10 cellular contexts compared by ENCODE assay signal in the genomic region with DNA sequence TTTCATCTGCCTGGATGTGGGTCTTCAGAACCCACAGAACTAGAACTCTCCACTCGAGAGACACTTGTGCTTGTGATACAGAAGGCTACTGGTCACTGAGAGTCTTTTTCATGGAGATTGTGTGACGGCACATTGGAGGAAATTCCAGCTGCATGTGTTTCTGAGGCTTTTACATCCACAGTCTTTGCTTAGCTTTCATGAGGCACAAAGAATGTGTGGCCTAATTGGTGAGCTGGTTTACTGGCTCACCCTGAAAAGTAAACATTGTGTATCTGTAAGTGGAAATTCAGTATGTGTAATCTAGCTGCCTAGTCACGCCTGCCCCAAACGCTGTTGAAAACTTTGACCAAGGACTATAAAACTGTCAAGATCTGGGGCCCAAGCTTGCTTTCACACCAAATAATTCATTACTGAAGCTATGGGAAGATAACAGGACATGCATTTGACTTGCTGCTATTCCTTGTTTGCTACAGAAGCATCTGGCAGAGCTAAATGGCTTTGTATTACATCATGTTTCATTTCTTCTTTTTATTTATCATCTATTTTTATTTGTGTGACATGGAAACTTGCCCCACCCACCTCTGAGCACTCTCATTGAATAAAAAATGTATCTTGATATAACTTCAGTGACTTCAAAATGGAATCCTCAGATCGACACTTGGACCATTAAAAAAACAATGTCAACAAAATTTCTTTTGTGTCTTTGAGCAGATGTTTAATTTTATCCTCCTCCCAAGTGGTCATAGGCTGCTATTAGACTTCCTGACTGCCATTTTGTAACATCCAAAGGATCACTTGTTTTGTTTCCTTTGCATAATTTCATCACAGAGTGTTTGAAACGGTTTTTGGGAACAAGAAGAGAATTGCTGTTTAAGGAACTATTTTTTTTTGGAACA.
A peak's percentile ranks its signal among the peaks of the same experiment; 100 is the strongest.
DNase-seq lines count a peak whose midpoint lies in the region; ATAC-seq, FAIRE-seq and TF ChIP-seq lines count a peak whose summit lies in the region.
"Had no signal": no experiment of that assay in that cellular context is flagged by ENCODE, and none has a peak within 500 bp of the region (broad histone marks: within the 10 kb centered on the region; RNA-seq: fewer than 3 reads in every experiment).

No MANE protein-coding gene starts in this region.

- TF ChIP-seq CTCF in endothelial cell of umbilical vein (IDR thresholded peaks at IDR 0.05; ENCODE audit: extremely low read depth in 1 of 2, insufficient read depth in 1 of 2, low read depth in 1 of 2, low read length in 2 of 2), result no peak
- TF ChIP-seq CTCF in pancreas (IDR thresholded peaks at IDR 0.05), result no peak
- no peak for TF ChIP-seq CTCF in CD4-positive, alpha-beta T cell (IDR thresholded peaks at IDR 0.05)
- TF ChIP-seq CTCF in suprapubic skin (IDR thresholded peaks at IDR 0.05), result no peak

- no peak overlapping the region for H3K4me3 ChIP-seq in endothelial cell of umbilical vein (replicated peaks in 1 of 3; ENCODE audit: insufficient read depth in 1 of 3, low read depth in 1 of 3, low read length in 3 of 3)
- H3K4me3 ChIP-seq in pancreas, result no peak overlapping the region
- H3K4me3 ChIP-seq in suprapubic skin, result no peak overlapping the region

- WGBS in pancreas, 2 donors, result 29 to 36% methylated on average over 6 of the region's 6 CpGs
- WGBS in suprapubic skin, result 45% methylated on average over 6 of the region's 6 CpGs

- no peaks in the 10 kb centered on the region for H4K20me1 ChIP-seq in endothelial cell of umbilical vein (replicated peaks; ENCODE audit: control insufficient read depth, extremely low read depth, insufficient read depth, low read length)

- TF ChIP-seq POLR2A in endothelial cell of umbilical vein (IDR thresholded peaks at IDR 0.05; ENCODE audit: low read depth, low read length), result no peak
- no peak for TF ChIP-seq POLR2A in suprapubic skin (IDR thresholded peaks at IDR 0.05)

- H3K9me3 ChIP-seq in endothelial cell of umbilical vein (replicated peaks; ENCODE audit: control insufficient read depth, insufficient read depth, low read length) (no peaks in the 10 kb centered on the region), pancreas (no peaks in the 10 kb centered on the region), suprapubic skin (no peaks in the 10 kb centered on the region)
- H3K9me3 ChIP-seq in CD4-positive, alpha-beta T cell (ENCODE audit: control insufficient read depth, low read length), result no peaks in the 10 kb centered on the region

- intact Hi-C loops in endothelial cell of umbilical vein (cut with micrococcal nuclease), result no loop called here
- intact Hi-C loops in pancreas (cut with DNase I), result no loop called here
- intact Hi-C loops in CD4-positive, alpha-beta T cell (cut with DNase I, micrococcal nuclease), result no loop called here

- H3K27me3 ChIP-seq in endothelial cell of umbilical vein (ENCODE audit: control insufficient read depth in 2 of 2, insufficient read depth in 2 of 2, low read length in 2 of 2) (no peaks in the 10 kb centered on the region), pancreas (no peaks in the 10 kb centered on the region), suprapubic skin (no peaks in the 10 kb centered on the region)
- no peaks in the 10 kb centered on the region for H3K27me3 ChIP-seq in CD4-positive, alpha-beta T cell (ENCODE audit: control insufficient read depth, insufficient read depth, low read length)

- dilution Hi-C loops in endothelial cell of umbilical vein (cut with MboI; ENCODE audit: extremely low pct_ligation_motif_present, low sequenced_read_pairs), result no loop called here

- no peaks in the 10 kb centered on the region for H3K4me1 Mint-ChIP-seq in CD4-positive, alpha-beta T cell (ENCODE audit: low read depth)

- CTCF ChIA-PET in endothelial cell of umbilical vein (lab: Charles Lee), result interaction anchor here (0.7 to 2.0 kb wide), 5 partner anchors 8 to 72 kb away, joined by 3 to 6 read pairs (median 3); no protein-coding TSS in a partner anchor
- CTCF ChIA-PET in CD4-positive, alpha-beta T cell (lab: Charles Lee), result no interaction called here

- H3K4me1 ChIP-seq in endothelial cell of umbilical vein (ENCODE audit: control insufficient read depth, extremely low read depth, insufficient read depth, low read length) (no peaks in the 10 kb centered on the region), pancreas (peaks cover 4 to 31% (median 28%) of the 10 kb centered on the region in 3 donors), suprapubic skin (peaks cover 13% of the 10 kb centered on the region)

- no TSS peak for BruUV-seq in endothelial cell of umbilical vein (replicated peaks; lab: Mats Ljungman, UMichigan)

- peaks cover 4% of the 10 kb centered on the region for H3K9me3 Mint-ChIP-seq in CD4-positive, alpha-beta T cell

- no peaks in the 10 kb centered on the region for H3K79me2 ChIP-seq in endothelial cell of umbilical vein (ENCODE audit: control insufficient read depth, insufficient read depth, low read length)

- H3K36me3 Mint-ChIP-seq in CD4-positive, alpha-beta T cell (ENCODE audit: low read depth), result no peaks in the 10 kb centered on the region

- POLR2A ChIA-PET in endothelial cell of umbilical vein (lab: Charles Lee), result no interaction called here
- POLR2A ChIA-PET in CD4-positive, alpha-beta T cell (lab: Charles Lee), result no interaction called here

- H2AFZ ChIP-seq in endothelial cell of umbilical vein (ENCODE audit: low read depth, low read length), result peak overlapping the region; percentile 37

- H3K27ac ChIP-seq in endothelial cell of umbilical vein (ENCODE audit: insufficient read depth, low read depth, low read length), result no peak overlapping the region
- peak overlapping the region; percentile 35 to 76 (median 57) for H3K27ac ChIP-seq in pancreas
- no peak overlapping the region for H3K27ac ChIP-seq in CD4-positive, alpha-beta T cell (ENCODE audit: low read depth, low read length)
- no peak overlapping the region for H3K27ac ChIP-seq in suprapubic skin

- H3K4me3 Mint-ChIP-seq in CD4-positive, alpha-beta T cell, result no peak overlapping the region

- no peaks in the 10 kb centered on the region for H3K9me1 ChIP-seq in endothelial cell of umbilical vein (replicated peaks; ENCODE audit: control insufficient read depth, extremely low read depth, insufficient read depth, low read length)

- peaks cover 5% of the 10 kb centered on the region for H3K27me3 Mint-ChIP-seq in CD4-positive, alpha-beta T cell

- ATAC-seq in pancreas (peak; percentile 73 to 87 (median 82)), GM18870 (IDR thresholded peaks at IDR 0.05; ENCODE audit: unreplicated experiment) (no peak)
- ATAC-seq in CD4-positive, alpha-beta T cell (ENCODE audit: poor library complexity), result no peak

- peak; percentile 50 for DNase-seq in ELF-1 (ENCODE audit: low read depth, low spot score)
- DNase-seq in NCI-H226, result peak; percentile 35
- peak; percentile 81 for DNase-seq in endothelial cell of umbilical vein (ENCODE audit: low read depth, low spot score)
- peak in 3 of 6 donors; percentile 40 to 62 (median 43) for DNase-seq in pancreas
- DNase-seq in CD4-positive, alpha-beta T cell, result no peak
- DNase-seq in suprapubic skin (ENCODE audit: low spot score in 2 of 2), result no peak
- no peak for DNase-seq in NCI-H2171 treated with DMSO at 0.1 percent for 48 hours (lab: John Stamatoyannopoulos, UW)
- DNase-seq: cortex of kidney, posterior cingulate gyrus had no signal

- TF ChIP-seq EP300 in suprapubic skin (IDR thresholded peaks at IDR 0.05), result no peak

- no peak overlapping the region for H3K27ac Mint-ChIP-seq in CD4-positive, alpha-beta T cell

- H3K9ac ChIP-seq in endothelial cell of umbilical vein (replicated peaks; ENCODE audit: extremely low read depth, insufficient read depth, low read length), result no peak overlapping the region

- FAIRE-seq in endothelial cell of umbilical vein (lab: Jason Lieb, UNC) (peak; percentile 73), pancreas (lab: Jason Lieb, UNC) (peak; percentile 51)

- no peaks in the 10 kb centered on the region for H3K36me3 ChIP-seq in endothelial cell of umbilical vein (ENCODE audit: control insufficient read depth in 2 of 2, extremely low read depth in 1 of 2, insufficient read depth in 2 of 2, low read length in 2 of 2)
- H3K36me3 ChIP-seq in pancreas, result no peaks in the 10 kb centered on the region
- no peaks in the 10 kb centered on the region for H3K36me3 ChIP-seq in suprapubic skin

- H3K4me2 ChIP-seq in endothelial cell of umbilical vein (ENCODE audit: insufficient read depth, low read length), result no peak overlapping the region

TF ChIP-seq in endothelial cell of umbilical vein, 7 proteins besides CTCF, POLR2A, EP300 and RAD21:
- no peak for TF ChIP-seq FOS (IDR thresholded peaks at IDR 0.05; ENCODE audit: borderline replicate concordance, insufficient read depth, low read length)
- TF ChIP-seq, protein P1, sequence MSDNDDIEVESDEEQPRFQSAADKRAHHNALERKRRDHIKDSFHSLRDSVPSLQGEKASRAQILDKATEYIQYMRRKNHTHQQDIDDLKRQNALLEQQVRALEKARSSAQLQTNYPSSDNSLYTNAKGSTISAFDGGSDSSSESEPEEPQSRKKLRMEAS (IDR thresholded peaks at IDR 0.05; ENCODE audit: insufficient read depth, insufficient read length), result no peak
- TF ChIP-seq GATA2 (IDR thresholded peaks at IDR 0.05; ENCODE audit: insufficient read depth, insufficient read length, low read depth, low read length), result no peak
- no peak for TF ChIP-seq POLR2AphosphoS5 (IDR thresholded peaks at IDR 0.05; ENCODE audit: insufficient read depth, low read depth, low read length)
- no peak for TF ChIP-seq MYC (IDR thresholded peaks at IDR 0.05; ENCODE audit: low read depth, low read length)
- no peak for TF ChIP-seq EZH2 (IDR thresholded peaks at IDR 0.05; ENCODE audit: borderline replicate concordance, low read depth, low read length, severe bottlenecking)
- no peak for TF ChIP-seq JUN (IDR thresholded peaks at IDR 0.05; ENCODE audit: borderline replicate concordance, insufficient read depth, insufficient read length, low read depth)

Comparison
In these comparisons a context has a peak if more than half of its experiments do, and no peak if none do; other contexts are left out.
1. DNase-seq: peak in ELF-1 (single experiment), NCI-H226 (single experiment) and endothelial cell of umbilical vein (single experiment); none in CD4-positive, alpha-beta T cell (0 of 10), suprapubic skin (0 of 2) and NCI-H2171 treated with DMSO at 0.1 percent for 48 hours (single experiment).
2. H3K27ac ChIP-seq: peak in pancreas (4 of 4); none in endothelial cell of umbilical vein (single experiment), CD4-positive, alpha-beta T cell (single experiment) and suprapubic skin (single experiment).
3. ATAC-seq: peak in pancreas (4 of 4); none in CD4-positive, alpha-beta T cell (single experiment) and GM18870 (single experiment).